Comparison of ENCODE assay signal across 4 cellular contexts in genomic region chr17:34895388-34895787, GRCh38.
TF ChIP-seq lines count a peak whose summit lies in the region.

No MANE protein-coding gene starts in this region.

TF ChIP-seq in SK-N-SH, 30 proteins besides CTCF, POLR2A, EP300 and RAD21:
- no peak for TF ChIP-seq EZH2phosphoT487 (IDR thresholded peaks at IDR 0.05; ENCODE audit: borderline replicate concordance, low read depth)
- TF ChIP-seq IRF3 (IDR thresholded peaks at IDR 0.05; ENCODE audit: low read depth, low read length), result no peak
- TF ChIP-seq JUND (IDR thresholded peaks at IDR 0.05), result no peak
- TF ChIP-seq NFIC (IDR thresholded peaks at IDR 0.05; ENCODE audit: borderline replicate concordance), result no peak
- no peak for TF ChIP-seq MEF2A (IDR thresholded peaks at IDR 0.05; ENCODE audit: borderline replicate concordance, low read depth)
- peak; percentile 73; the same call in 1 of the 2 replicates for TF ChIP-seq REST (IDR thresholded peaks at IDR 0.05; ENCODE audit: low read depth, low read length)

TF ChIP-seq in SK-N-SH treated with all-trans-retinoic acid at 6 μM for 48 hours, 23 proteins besides CTCF, POLR2A, EP300 and RAD21:
- TF ChIP-seq PPARA (CRISPR knock-in tag; IDR thresholded peaks at IDR 0.05; ENCODE audit: borderline replicate concordance) (no peak), TCF4 (CRISPR knock-in tag; IDR thresholded peaks at IDR 0.05; ENCODE audit: borderline replicate concordance) (no peak), PATZ1 (CRISPR knock-in tag; IDR thresholded peaks at IDR 0.05; ENCODE audit: borderline replicate concordance) (no peak), ZNF70 (CRISPR knock-in tag; IDR thresholded peaks at IDR 0.05) (no peak)

TF ChIP-seq in Ishikawa, 13 proteins besides CTCF, POLR2A, EP300 and RAD21:
- no peak for TF ChIP-seq TAF1 (IDR thresholded peaks at IDR 0.05; ENCODE audit: low read depth)
- TF ChIP-seq REST (IDR thresholded peaks at IDR 0.05; ENCODE audit: low read depth), result peak; percentile 77

TF ChIP-seq in H1, 55 proteins besides CTCF, POLR2A, EP300 and RAD21:
- peak; percentile 53; the same call in 1 of the 2 replicates for TF ChIP-seq BACH1 (IDR thresholded peaks at IDR 0.05; ENCODE audit: low read length)
- no peak for TF ChIP-seq RNF2 (IDR thresholded peaks at IDR 0.05; ENCODE audit: borderline replicate concordance, low read depth, low read length, missing control alignments, poor library complexity, severe bottlenecking)
- no peak for TF ChIP-seq CBX5 (IDR thresholded peaks at IDR 0.05; ENCODE audit: low read depth, low read length)
- no peak for TF ChIP-seq ATF2 (IDR thresholded peaks at IDR 0.05; ENCODE audit: low read length)
- TF ChIP-seq SIN3A (conservative IDR thresholded peaks at IDR 0.05 in 1 of 2, IDR thresholded peaks at IDR 0.05 in 1 of 2; ENCODE audit: low read depth in 1 of 2, low read length in 2 of 2), result peak in 1 of 2 experiments; percentile 73; a peak in 2 of 4 replicates
- TF ChIP-seq SIX5 (IDR thresholded peaks at IDR 0.05; ENCODE audit: low read depth, low read length), result no peak
- TF ChIP-seq MAFK (IDR thresholded peaks at IDR 0.05; ENCODE audit: low read depth, low read length), result no peak
